In genomic region chr4:2871911-2872310, GRCh38 we compare ENCODE assay signal across 12 cellular contexts. TPM values are rescaled to one million over a fixed set of nuclear protein-coding genes. Genes with fewer than 3 reads are reported as not detected.
DNase-seq lines count a peak whose midpoint lies in the region; TF ChIP-seq lines count a peak whose summit lies in the region.
"Had no signal": no experiment of that assay in that cellular context is flagged by ENCODE, and none has a peak within 500 bp of the region (broad histone marks: within the 10 kb centered on the region; RNA-seq: fewer than 3 reads in every experiment).

No MANE protein-coding gene starts in this region.

- peaks cover 55% of the 10 kb centered on the region for H4K20me1 ChIP-seq in BLaER1

- no peaks in the 10 kb centered on the region for H3K9me3 ChIP-seq in BLaER1
- H3K9me3 ChIP-seq in uterus: no peaks in the 10 kb centered on the region
- no peaks in the 10 kb centered on the region for H3K9me3 ChIP-seq in Caco-2
- H3K9me3 ChIP-seq: thoracic aorta had no signal

- H3K36me3 ChIP-seq in BLaER1 (peaks cover 20% of the 10 kb centered on the region), uterus (no peaks in the 10 kb centered on the region), Caco-2 (ENCODE audit: control insufficient read depth, insufficient read depth, low read length) (no peaks in the 10 kb centered on the region; the same call in 1 of the 2 replicates)

- peak; percentile 27 for DNase-seq in GF-D8 (lab: John Stamatoyannopoulos, UW)
- DNase-seq in immature natural killer cell: peak in 1 of 3 donors; percentile 28
- no peak for DNase-seq in uterus
- no peak for DNase-seq in Caco-2
- DNase-seq in hepatic stellate cell (ENCODE audit: low spot score): no peak
- DNase-seq in activated gamma-delta T cell (lab: John Stamatoyannopoulos, UW): no peak
- DNase-seq: brain microvascular endothelial cell; NCI-H1048; stimulated activated CD4-positive, alpha-beta T cell treated with anti-CD3 and anti-CD28 coated beads, Interleukin-4, amount 100 ng/mL, for 24 hours had no signal

- TF ChIP-seq CTCF in uterus (IDR thresholded peaks at IDR 0.05): no peak
- TF ChIP-seq CTCF in Caco-2 (IDR thresholded peaks at IDR 0.05; ENCODE audit: insufficient read depth in 1 of 2, low read depth in 1 of 2, low read length in 1 of 2, severe bottlenecking in 1 of 2, unreplicated experiment in 1 of 2): no peak

- peak overlapping the region; percentile 58 for H3K27ac Mint-ChIP-seq in T-helper 1 cell treated with Interleukin-12 subunit alpha and Interleukin-12 subunit beta and Interleukin-4 antibody, amounts not matched to agents 30 μg/mL and 1 μg/mL, for 36 hours
- H3K27ac Mint-ChIP-seq in immature natural killer cell: peak overlapping the region; percentile 42 to 85 (median 73)
- H3K27ac Mint-ChIP-seq in Caco-2 (ENCODE audit: unreplicated experiment): no peak overlapping the region

- H3K4me1 ChIP-seq in BLaER1: peaks cover 83% of the 10 kb centered on the region
- peaks cover 0 to 14% of the 10 kb centered on the region in 2 donors for H3K4me1 ChIP-seq in uterus
- peaks cover 44% of the 10 kb centered on the region for H3K4me1 ChIP-seq in Caco-2

- BruUV-seq in Caco-2 (replicated peaks; lab: Mats Ljungman, UMichigan): no TSS peak

- CTCF ChIA-PET in Caco-2 (lab: Charles Lee): no interaction called here

- no peak for TF ChIP-seq POLR2A in uterus (IDR thresholded peaks at IDR 0.05)

- no peaks in the 10 kb centered on the region for H3K27me3 ChIP-seq in BLaER1
- no peaks in the 10 kb centered on the region for H3K27me3 ChIP-seq in uterus
- H3K27me3 ChIP-seq in Caco-2 (replicated peaks; ENCODE audit: control insufficient read depth, insufficient read depth, low read length): no peaks in the 10 kb centered on the region
- H3K27me3 ChIP-seq: brain microvascular endothelial cell had no signal

- H3K4me3 Mint-ChIP-seq in T-helper 1 cell treated with Interleukin-12 subunit alpha and Interleukin-12 subunit beta and Interleukin-4 antibody, amounts not matched to agents 30 μg/mL and 1 μg/mL, for 36 hours: no peak overlapping the region
- peak overlapping the region in 4 of 5 donors; percentile 16 to 35 (median 24) for H3K4me3 Mint-ChIP-seq in immature natural killer cell
- H3K4me3 Mint-ChIP-seq in Caco-2 (ENCODE audit: unreplicated experiment): no peak overlapping the region

- no peak overlapping the region for H3K9ac ChIP-seq in BLaER1

- H3K4me2 ChIP-seq in BLaER1: peak overlapping the region; percentile 76

- no peaks in the 10 kb centered on the region for H3K9me3 Mint-ChIP-seq in T-helper 1 cell treated with Interleukin-12 subunit alpha and Interleukin-12 subunit beta and Interleukin-4 antibody, amounts not matched to agents 30 μg/mL and 1 μg/mL, for 36 hours
- H3K9me3 Mint-ChIP-seq in immature natural killer cell: no peaks in the 10 kb centered on the region
- no peaks in the 10 kb centered on the region for H3K9me3 Mint-ChIP-seq in Caco-2 (ENCODE audit: unreplicated experiment)

- H3K4me3 ChIP-seq in BLaER1 (no peak overlapping the region), uterus (no peak overlapping the region), Caco-2 (ENCODE audit: low read depth, low read length) (no peak overlapping the region)
- H3K4me3 ChIP-seq: thoracic aorta had no signal

- peaks cover 11% of the 10 kb centered on the region for H3K36me3 Mint-ChIP-seq in T-helper 1 cell treated with Interleukin-12 subunit alpha and Interleukin-12 subunit beta and Interleukin-4 antibody, amounts not matched to agents 30 μg/mL and 1 μg/mL, for 36 hours (ENCODE audit: low read depth)
- H3K36me3 Mint-ChIP-seq in immature natural killer cell (peaks cover 0 to 7% (median under 1%) of the 10 kb centered on the region in 3 donors), Caco-2 (ENCODE audit: insufficient read depth, unreplicated experiment) (peaks cover 3% of the 10 kb centered on the region)

- peaks cover 18% of the 10 kb centered on the region for H3K4me1 Mint-ChIP-seq in T-helper 1 cell treated with Interleukin-12 subunit alpha and Interleukin-12 subunit beta and Interleukin-4 antibody, amounts not matched to agents 30 μg/mL and 1 μg/mL, for 36 hours (ENCODE audit: low read depth)
- H3K4me1 Mint-ChIP-seq in immature natural killer cell (peaks cover 87 to 91% of the 10 kb centered on the region in 2 donors), Caco-2 (ENCODE audit: low read depth, unreplicated experiment) (peaks cover 29% of the 10 kb centered on the region)

- H3K27ac ChIP-seq in BLaER1 (peak overlapping the region; percentile 23), uterus (no peak overlapping the region)
- H3K27ac ChIP-seq: brain microvascular endothelial cell, thoracic aorta had no signal

- H3K27me3 Mint-ChIP-seq in T-helper 1 cell treated with Interleukin-12 subunit alpha and Interleukin-12 subunit beta and Interleukin-4 antibody, amounts not matched to agents 30 μg/mL and 1 μg/mL, for 36 hours (ENCODE audit: low read depth): no peaks in the 10 kb centered on the region
- H3K27me3 Mint-ChIP-seq in immature natural killer cell (ENCODE audit: low read depth in 3 of 3) (peaks cover 0 to 4% (median 0%) of the 10 kb centered on the region in 3 donors), Caco-2 (ENCODE audit: insufficient read depth, unreplicated experiment) (no peaks in the 10 kb centered on the region)

- intact Hi-C loops in uterus (cut with DNase I; ENCODE audit: low total_unique reads) (no loop called here), Caco-2 (cut with micrococcal nuclease; ENCODE audit: unreplicated experiment) (no loop called here)

- POLR2A ChIA-PET in Caco-2 (lab: Charles Lee): no interaction called here

RNA-seq across cellular contexts. Expression of gene ADD1, which starts 28.3 kb away (rescaled TPM):
- 100 to 1,000 TPM; 207 to 318 (median 314) TPM for polyA plus RNA-seq in immature natural killer cell
- total RNA-seq in uterus: 100 to 1,000 TPM; 161 to 403 (median 225) TPM
- 222 and 242 TPM in 2 replicates for total RNA-seq in Caco-2 (2022)

Comparison
In these comparisons a context has a peak if more than half of its experiments do, and no peak if none do; other contexts are left out.
1. H3K4me3 Mint-ChIP-seq: peak in immature natural killer cell (4 of 5); none in T-helper 1 cell treated with Interleukin-12 subunit alpha and Interleukin-12 subunit beta and Interleukin-4 antibody, amounts not matched to agents 30 μg/mL and 1 μg/mL, for 36 hours (single experiment) and Caco-2 (single experiment).